Comparison of ENCODE assay signal across 9 cellular contexts in the genomic region with DNA sequence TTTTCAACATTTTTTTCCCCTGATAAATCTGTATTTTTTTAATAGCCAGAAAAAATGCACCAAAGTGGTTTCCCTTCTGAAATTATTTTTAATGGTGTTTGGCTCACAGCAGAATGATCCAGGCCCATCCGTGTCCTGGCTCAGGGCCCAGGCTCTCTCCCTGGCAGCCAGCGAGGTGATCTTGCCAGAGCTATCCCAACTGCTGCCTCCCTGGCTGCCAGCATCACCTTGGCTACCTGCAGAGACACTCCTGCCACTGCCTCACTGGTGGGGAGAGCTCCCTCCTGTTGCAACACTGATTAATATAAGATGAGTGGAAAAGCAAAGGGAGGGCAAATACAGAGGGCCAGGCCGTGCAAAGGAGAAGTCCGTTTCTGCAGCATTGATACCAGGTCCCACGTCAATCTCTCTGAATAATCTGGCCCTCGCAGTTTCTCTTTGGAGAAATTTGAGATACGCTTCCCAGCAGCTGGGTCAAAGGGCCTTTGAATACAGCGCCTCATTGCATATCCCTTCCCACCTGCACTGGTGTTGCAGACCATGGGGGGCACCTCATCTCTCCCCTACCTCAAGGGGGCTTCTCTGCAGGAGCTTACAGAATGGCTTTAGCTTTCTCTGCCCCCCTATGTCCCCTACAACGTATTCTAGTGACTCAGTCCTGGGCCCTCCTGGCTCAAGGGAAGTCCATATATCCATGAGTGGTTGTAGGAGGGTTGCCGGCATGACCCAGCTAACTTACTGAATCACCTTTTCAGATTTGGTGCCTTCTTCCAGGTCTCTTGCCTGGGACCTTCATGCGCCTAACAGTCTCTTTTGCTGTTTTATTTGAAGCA. TPM values are rescaled to one million over a fixed set of nuclear protein-coding genes. Genes with fewer than 3 reads are reported as not detected.
DNase-seq lines count a peak whose midpoint lies in the region; ATAC-seq and TF ChIP-seq lines count a peak whose summit lies in the region.
"Had no signal": no experiment of that assay in that cellular context is flagged by ENCODE, and none has a peak within 500 bp of the region (broad histone marks: within the 10 kb centered on the region; RNA-seq: fewer than 3 reads in every experiment).

No MANE protein-coding gene starts in this region.

- no peak for TF ChIP-seq POLR2A in ovary (IDR thresholded peaks at IDR 0.05)

- peaks cover 9% of the 10 kb centered on the region for H3K4me1 ChIP-seq in ovary (ENCODE audit: insufficient read depth)

- TF ChIP-seq CTCF in ovary (IDR thresholded peaks at IDR 0.05), result no peak

- ATAC-seq in esophagus mucosa (peak; percentile 77), GM21786 (IDR thresholded peaks at IDR 0.05; ENCODE audit: unreplicated experiment) (no peak)
- ATAC-seq in activated CD4-positive, CD25-positive, alpha-beta regulatory T cell treated with anti-CD3 and anti-CD28 coated beads, Interleukin-2, amount 50 U/mL, for 24 hours, result no peak

- DNase-seq in DMS 273 treated with DMSO at 0.1 percent for 48 hours (lab: John Stamatoyannopoulos, UW), result peak; percentile 72
- DNase-seq in NCI-H774 (lab: John Stamatoyannopoulos, UW), result peak; percentile 40
- peak; percentile 66 to 86 (median 77) for DNase-seq in ovary
- DNase-seq in HuH-7.5 (ENCODE audit: low spot score), result no peak
- no peak for DNase-seq in NCI-H1436 treated with DMSO at 0.1 percent for 48 hours (lab: John Stamatoyannopoulos, UW)
- DNase-seq: stimulated activated naive CD4-positive, alpha-beta T cell had no signal

- H3K27ac ChIP-seq in ovary, result peak overlapping the region; percentile 68 to 69

- no peaks in the 10 kb centered on the region for H3K27me3 ChIP-seq in ovary

- no peak overlapping the region for H3K4me3 ChIP-seq in ovary

- H3K9me3 ChIP-seq in ovary, result no peaks in the 10 kb centered on the region

- H3K36me3 ChIP-seq in ovary, result no peaks in the 10 kb centered on the region

- WGBS in ovary, 3 donors, result 38 to 49% (median 40%) methylated on average over 11 of the region's 11 CpGs

- intact Hi-C loops in ovary (cut with DNase I), result no loop called here

- no peak for TF ChIP-seq EP300 in ovary (IDR thresholded peaks at IDR 0.05)

RNA-seq across cellular contexts. Expression of gene DSTN, which starts 12.8 kb away (rescaled TPM):
- total RNA-seq in esophagus mucosa, result 222 TPM
- 100 to 1,000 TPM; 162 to 429 (median 299) TPM for total RNA-seq in ovary
- polyA plus RNA-seq in ovary, result 1,000 to 10,000 TPM in 1 of 2 donors, 100 to 1,000 TPM in 1; 404 to 1,033 TPM

RNA-seq across cellular contexts. Expression of gene BFSP1, which starts 25.9 kb away (rescaled TPM):
- 1.3 TPM for total RNA-seq in esophagus mucosa
- 1 to 10 TPM in 6 of 7 donors, under 1 TPM in 1; 0.92 to 4.9 (median 1.3) TPM for total RNA-seq in ovary
- polyA plus RNA-seq in ovary, result 1 to 10 TPM; 1.5 to 4.1 TPM

Comparison
In these comparisons a context has a peak if more than half of its experiments do, and no peak if none do; other contexts are left out.
1. DNase-seq: peak in DMS 273 treated with DMSO at 0.1 percent for 48 hours (single experiment), NCI-H774 (single experiment) and ovary (5 of 5); none in HuH-7.5 (single experiment) and NCI-H1436 treated with DMSO at 0.1 percent for 48 hours (single experiment).